In the genomic region with DNA sequence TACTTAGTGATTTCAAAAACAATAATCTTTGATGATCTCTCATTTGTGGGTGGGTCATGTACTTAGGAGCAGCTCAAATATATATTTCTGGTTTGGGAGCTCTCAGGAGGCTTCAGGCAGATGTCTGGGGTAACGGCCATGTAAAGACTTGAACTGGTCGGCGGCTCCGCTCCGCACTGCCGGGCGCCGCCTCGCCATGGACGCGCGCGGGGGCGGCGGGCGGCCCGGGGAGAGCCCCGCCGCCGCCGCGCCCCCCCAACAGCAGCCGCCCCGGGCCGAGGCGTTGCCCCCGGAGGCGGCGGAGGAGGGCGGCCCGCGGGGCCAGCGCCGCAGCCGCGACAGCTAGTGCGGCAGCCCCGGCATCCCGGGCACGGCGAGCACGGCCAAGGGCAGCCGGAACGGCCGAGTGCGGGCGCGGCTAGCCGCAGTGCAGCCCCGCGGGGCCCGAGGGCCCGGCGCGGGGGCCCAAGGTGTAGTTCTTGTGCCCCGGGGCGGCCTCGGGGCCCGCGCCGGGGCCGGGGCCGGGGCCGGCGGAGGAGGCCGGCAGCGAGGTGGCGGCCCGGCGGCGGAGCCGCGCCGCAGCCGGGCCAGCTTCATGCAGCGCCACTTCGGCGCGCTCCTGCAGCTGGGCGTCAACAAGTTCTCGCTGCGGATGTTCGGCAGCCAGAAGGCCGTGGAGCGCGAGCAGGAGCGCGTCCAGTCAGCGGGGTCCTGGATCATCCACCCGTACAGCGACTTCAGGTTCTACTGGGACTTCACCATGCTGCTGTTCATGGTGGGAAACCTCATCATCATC, we compare ENCODE assay signal across 7 cellular contexts.
DNase-seq lines count a peak whose midpoint lies in the region; ATAC-seq, FAIRE-seq and TF ChIP-seq lines count a peak whose summit lies in the region.
"Not testable (repeated sequence)": the region's sequence is repeated elsewhere in the genome, so short reads cannot be mapped to it uniquely, and the experiment has no call there.

No MANE protein-coding gene starts in this region.

- not testable (repeated sequence) for FAIRE-seq in A549 (lab: Jason Lieb, UNC)

- CTCF ChIA-PET in A549 (lab: Yijun Ruan, JAX); WTC11 (lab: Charles Lee); activated CD8-positive, alpha-beta memory T cell treated with anti-CD3 and anti-CD28 coated beads, Interleukin-2, amount 10 ng/mL, durations not matched to agents 7 days and 5 days (lab: Charles Lee): not testable (repeated sequence)

- intact Hi-C loops in Right ventricle myocardium inferior (cut with DNase I); natural killer cell (cut with micrococcal nuclease): not testable (repeated sequence)

- 0 out of 3 replicates have a peak overlapping the region, but pooled peaks have one; percentile 37 for H3K4me2 ChIP-seq in A549

- POLR2A ChIA-PET in A549 (lab: Yijun Ruan, JAX); WTC11 (lab: Charles Lee); activated naive CD8-positive, alpha-beta T cell treated with anti-CD3 and anti-CD28 coated beads, Interleukin-2, amount 10 ng/mL, durations not matched to agents 7 days and 5 days (lab: Charles Lee): not testable (repeated sequence)

- not testable (repeated sequence) for DNase-seq in A549 (ENCODE audit: low read depth in 1 of 2, low spot score in 1 of 2); WTC11 (ENCODE audit: low spot score); activated CD8-positive, alpha-beta memory T cell treated with anti-CD3 and anti-CD28 coated beads, Interleukin-2, amount 10 ng/mL, durations not matched to agents 7 days and 5 days; activated naive CD8-positive, alpha-beta T cell treated with anti-CD3 and anti-CD28 coated beads, Interleukin-2, amount 10 ng/mL, durations not matched to agents 7 days and 5 days; natural killer cell
- DNase-seq in MG63 (peak; percentile 2), Right ventricle myocardium inferior (ENCODE audit: missing footprints) (peak; percentile 5)

- H3K4me3 Mint-ChIP-seq in WTC11; activated CD8-positive, alpha-beta memory T cell treated with anti-CD3 and anti-CD28 coated beads, Interleukin-2, amount 10 ng/mL, durations not matched to agents 7 days and 5 days; activated naive CD8-positive, alpha-beta T cell treated with anti-CD3 and anti-CD28 coated beads, Interleukin-2, amount 10 ng/mL, durations not matched to agents 7 days and 5 days; natural killer cell: not testable (repeated sequence)

- H3K27ac Mint-ChIP-seq in WTC11; activated CD8-positive, alpha-beta memory T cell treated with anti-CD3 and anti-CD28 coated beads, Interleukin-2, amount 10 ng/mL, durations not matched to agents 7 days and 5 days; activated naive CD8-positive, alpha-beta T cell treated with anti-CD3 and anti-CD28 coated beads, Interleukin-2, amount 10 ng/mL, durations not matched to agents 7 days and 5 days; natural killer cell: not testable (repeated sequence)

- H3K36me3 Mint-ChIP-seq in WTC11; activated CD8-positive, alpha-beta memory T cell treated with anti-CD3 and anti-CD28 coated beads, Interleukin-2, amount 10 ng/mL, durations not matched to agents 7 days and 5 days; activated naive CD8-positive, alpha-beta T cell treated with anti-CD3 and anti-CD28 coated beads, Interleukin-2, amount 10 ng/mL, durations not matched to agents 7 days and 5 days; natural killer cell: not testable (repeated sequence)

- ATAC-seq in A549: peak; percentile 86
- ATAC-seq in WTC11: peak; percentile 55
- ATAC-seq in activated CD8-positive, alpha-beta memory T cell treated with anti-CD3 and anti-CD28 coated beads, Interleukin-2, amount 10 ng/mL, durations not matched to agents 7 days and 5 days: peak; percentile 23
- peak; percentile 52 for ATAC-seq in activated naive CD8-positive, alpha-beta T cell treated with anti-CD3 and anti-CD28 coated beads, Interleukin-2, amount 10 ng/mL, durations not matched to agents 7 days and 5 days (ENCODE audit: low read depth)
- ATAC-seq in Right ventricle myocardium inferior: not testable (repeated sequence)
- peak in 2 of 3 donors; percentile 36 to 78 for ATAC-seq in natural killer cell

- peaks cover 19% of the 10 kb centered on the region for H3K27me3 Mint-ChIP-seq in WTC11 (ENCODE audit: low read depth)
- H3K27me3 Mint-ChIP-seq in activated CD8-positive, alpha-beta memory T cell treated with anti-CD3 and anti-CD28 coated beads, Interleukin-2, amount 10 ng/mL, durations not matched to agents 7 days and 5 days; activated naive CD8-positive, alpha-beta T cell treated with anti-CD3 and anti-CD28 coated beads, Interleukin-2, amount 10 ng/mL, durations not matched to agents 7 days and 5 days; natural killer cell (ENCODE audit: low read depth in 2 of 2): not testable (repeated sequence)

- H3K9me3 Mint-ChIP-seq in WTC11; activated CD8-positive, alpha-beta memory T cell treated with anti-CD3 and anti-CD28 coated beads, Interleukin-2, amount 10 ng/mL, durations not matched to agents 7 days and 5 days (ENCODE audit: low read depth); activated naive CD8-positive, alpha-beta T cell treated with anti-CD3 and anti-CD28 coated beads, Interleukin-2, amount 10 ng/mL, durations not matched to agents 7 days and 5 days; natural killer cell: not testable (repeated sequence)

- H3K27ac ChIP-seq in A549: peak overlapping the region in 1 of 2 experiments; percentile 77; a peak in 3 of 6 replicates

- not testable (repeated sequence) for H3K4me1 Mint-ChIP-seq in WTC11; activated CD8-positive, alpha-beta memory T cell treated with anti-CD3 and anti-CD28 coated beads, Interleukin-2, amount 10 ng/mL, durations not matched to agents 7 days and 5 days; activated naive CD8-positive, alpha-beta T cell treated with anti-CD3 and anti-CD28 coated beads, Interleukin-2, amount 10 ng/mL, durations not matched to agents 7 days and 5 days; natural killer cell

- not testable (repeated sequence) for H3K27me3 ChIP-seq in MG63

- not testable (repeated sequence) for TF ChIP-seq EP300 in A549 (IDR thresholded peaks at IDR 0.05)

- TF ChIP-seq POLR2A in A549 (IDR thresholded peaks at IDR 0.05; ENCODE audit: low read length): not testable (repeated sequence)

- not testable (repeated sequence) for TF ChIP-seq RAD21 in A549 (conservative IDR thresholded peaks at IDR 0.05 in 1 of 2, IDR thresholded peaks at IDR 0.05 in 1 of 2)

- not testable (repeated sequence) for H3K9me3 ChIP-seq in A549, MG63

- H3K4me1 ChIP-seq in A549: not testable (repeated sequence)

- TF ChIP-seq CTCF in A549 (IDR thresholded peaks at IDR 0.05); WTC11 (IDR thresholded peaks at IDR 0.05); natural killer cell (IDR thresholded peaks at IDR 0.05): not testable (repeated sequence)

- H3K4me3 ChIP-seq in A549: peak overlapping the region; percentile 42
- not testable (repeated sequence) for H3K4me3 ChIP-seq in MG63

- not testable (repeated sequence) for H3K36me3 ChIP-seq in MG63

- 3% methylated on average over 6 of the region's 91 CpGs for WGBS in A549 (ENCODE audit: missing lambda C conversion rate)
